Comparison of ENCODE assay signal across 26 cellular contexts in genomic region chr15:57442371-57442770, GRCh38.
"Had no signal": no experiment of that assay in that cellular context is flagged by ENCODE, and none has a peak within 500 bp of the region (broad histone marks: within the 10 kb centered on the region; RNA-seq: fewer than 3 reads in every experiment).

No MANE protein-coding gene starts in this region.

- H3K4me1 Mint-ChIP-seq: stimulated activated naive CD8-positive, alpha-beta T cell treated with anti-CD3 and anti-CD28 coated beads, Interleukin-15, amount 100 ng/mL, for 72 hours had no signal

- DNase-seq: colonic mucosa; effector CD8-positive, alpha-beta T cell; erythroblast; esophagus squamous epithelium; kidney; mucosa of descending colon; naive B cell; pancreas; retina; right lobe of liver; small intestine; stimulated activated CD4-positive, alpha-beta T cell treated with anti-CD3 and anti-CD28 coated beads, Interleukin-12 subunit alpha, Interleukin-12 subunit beta, amount 100 ng/mL, for 4 hours; stimulated activated CD4-positive, alpha-beta T cell treated with anti-CD3 and anti-CD28 coated beads, Interleukin-1b, Interleukin-23, amount 100 ng/mL, for 48 hours; stimulated activated CD4-positive, alpha-beta T cell treated with anti-CD3 and anti-CD28 coated beads, Interleukin-4, amount 100 ng/mL, for 1 hour; stimulated activated CD8-positive, alpha-beta memory T cell treated with anti-CD3 and anti-CD28 coated beads, Interleukin-4, amount 100 ng/mL, for 48 hours; stimulated activated naive CD4-positive, alpha-beta T cell; stimulated activated naive CD8-positive, alpha-beta T cell treated with anti-CD3 and anti-CD28 coated beads, Interleukin-15, amount 100 ng/mL, for 72 hours; transverse colon had no signal

- H3K9me3 ChIP-seq: colonic mucosa, esophagus squamous epithelium, mucosa of descending colon, neutrophil, pancreas, right lobe of liver, suprapubic skin, transverse colon, vagina had no signal

- H3K27me3 ChIP-seq: colonic mucosa, esophagus squamous epithelium, neutrophil, pancreas, right lobe of liver, suprapubic skin, transverse colon, vagina had no signal

- H3K27ac ChIP-seq: colonic mucosa, esophagus squamous epithelium, neutrophil, right lobe of liver, suprapubic skin, transverse colon, vagina had no signal

- H3K4me3 Mint-ChIP-seq: dendritic cell treated with granulocyte-macrophage colony-stimulating factor and Interleukin-4, amounts not matched to agents 40 ng/mL and 50 ng/mL, for 4 days; naive B cell; natural killer cell treated with Interleukin-12 subunit alpha and Interleukin-12 subunit beta and Interleukin-15 and Interleukin-18, amount 100 ng/mL, for 72 hours; neural crest cell; stimulated activated naive CD8-positive, alpha-beta T cell treated with anti-CD3 and anti-CD28 coated beads, Interleukin-15, amount 100 ng/mL, for 72 hours had no signal

- H3K36me3 ChIP-seq: colonic mucosa, neutrophil, suprapubic skin, transverse colon, vagina had no signal

- H3K4me3 ChIP-seq: colonic mucosa, esophagus squamous epithelium, lung, mucosa of descending colon, pancreas, right lobe of liver, suprapubic skin, transverse colon, vagina had no signal

- H3K36me3 Mint-ChIP-seq: naive B cell; natural killer cell treated with Interleukin-12 subunit alpha and Interleukin-12 subunit beta and Interleukin-15 and Interleukin-18, amount 100 ng/mL, for 72 hours had no signal

- H3K4me1 ChIP-seq: colonic mucosa, esophagus squamous epithelium had no signal

- H3K27me3 Mint-ChIP-seq: dendritic cell treated with granulocyte-macrophage colony-stimulating factor and Interleukin-4, amounts not matched to agents 40 ng/mL and 50 ng/mL, for 4 days; naive B cell had no signal

- H3K9me3 Mint-ChIP-seq: dendritic cell treated with granulocyte-macrophage colony-stimulating factor and Interleukin-4, amounts not matched to agents 40 ng/mL and 50 ng/mL, for 4 days; naive B cell; natural killer cell treated with Interleukin-12 subunit alpha and Interleukin-12 subunit beta and Interleukin-15 and Interleukin-18, amount 100 ng/mL, for 72 hours; neural crest cell; stimulated activated naive CD8-positive, alpha-beta T cell treated with anti-CD3 and anti-CD28 coated beads, Interleukin-15, amount 100 ng/mL, for 72 hours had no signal

- ATAC-seq: left lobe of liver; mucosa of descending colon; natural killer cell treated with Interleukin-12 subunit alpha and Interleukin-12 subunit beta and Interleukin-15 and Interleukin-18, amount 100 ng/mL, for 72 hours; pancreas; right lobe of liver; stimulated activated naive CD8-positive, alpha-beta T cell treated with anti-CD3 and anti-CD28 coated beads, Interleukin-15, amount 100 ng/mL, for 72 hours had no signal
